In genomic region chr22:46330426-46330825, GRCh38 we compare ENCODE assay signal across 7 cellular contexts. TPM values are rescaled to one million over a fixed set of nuclear protein-coding genes. Genes with fewer than 3 reads are reported as not detected.
"Had no signal": no experiment of that assay in that cellular context is flagged by ENCODE, and none has a peak within 500 bp of the region (broad histone marks: within the 10 kb centered on the region; RNA-seq: fewer than 3 reads in every experiment).

No MANE protein-coding gene starts in this region.

- H3K27ac Mint-ChIP-seq: GM23338, H9, HFFc6, IgD-negative memory B cell had no signal

- DNase-seq: H9, HCEC 1CT, HFFc6 had no signal

- H2AFZ ChIP-seq: GM23338 had no signal

- H3K9me3 Mint-ChIP-seq: GM23338, H9, HFFc6, IgD-negative memory B cell had no signal

- H3K36me3 Mint-ChIP-seq: IgD-negative memory B cell had no signal

- H3K27me3 Mint-ChIP-seq: IgD-negative memory B cell had no signal

- ATAC-seq: GM23338, HepG2 had no signal

- H3K4me3 Mint-ChIP-seq: GM23338, H9, HFFc6 had no signal

- H3K4me3 ChIP-seq: GM23338 had no signal

- H3K4me2 ChIP-seq: GM23338 had no signal

- H3K27ac ChIP-seq: HL-60 had no signal

RNA-seq across cellular contexts. Expression of gene GTSE1, which starts 33.8 kb away (rescaled TPM):
- polyA plus RNA-seq: IgD-negative memory B cell had no signal
